ENCODE assay signal across 23 cellular contexts in the genomic region with DNA sequence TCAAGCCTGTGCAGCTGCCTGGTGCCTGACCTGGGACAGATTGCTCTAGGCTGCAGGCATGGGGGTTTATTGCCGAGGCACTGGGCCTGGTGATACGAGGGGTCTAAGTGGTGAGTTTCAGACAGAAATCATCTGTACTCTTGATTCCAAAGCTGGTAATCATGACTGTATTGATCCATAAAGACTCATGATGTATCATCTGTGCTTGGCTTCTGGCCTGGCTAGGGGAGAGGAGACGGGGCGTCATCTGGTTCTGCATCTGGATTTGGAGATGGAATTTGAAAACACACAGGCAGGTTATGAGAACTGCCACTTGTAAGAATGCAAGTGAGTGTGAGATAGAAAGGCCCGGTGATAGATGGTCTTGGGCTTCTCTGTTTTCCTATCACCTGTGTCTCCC.
"Had no signal": no experiment of that assay in that cellular context is flagged by ENCODE, and none has a peak within 500 bp of the region (broad histone marks: within the 10 kb centered on the region; RNA-seq: fewer than 3 reads in every experiment).

No MANE protein-coding gene starts in this region.

- H3K4me1 ChIP-seq: parathyroid adenoma, uterus had no signal

- H3K9me3 Mint-ChIP-seq: activated CD4-positive, alpha-beta memory T cell treated with anti-CD3 and anti-CD28 coated beads, Interleukin-2, amount 10 ng/mL, durations not matched to agents 7 days and 5 days; activated CD4-positive, alpha-beta T cell treated with anti-CD3 and anti-CD28 coated beads, Interleukin-2, amount 10 ng/mL, durations not matched to agents 24 days and 14 days; activated naive CD4-positive, alpha-beta T cell treated with anti-CD3 and anti-CD28 coated beads, Interleukin-2, amount 10 ng/mL, durations not matched to agents 7 days and 5 days; endodermal cell; natural killer cell treated with Interleukin-12 subunit alpha and Interleukin-12 subunit beta and Interleukin-15 and Interleukin-18, amount 100 ng/mL, for 72 hours; stimulated activated effector memory CD8-positive, alpha-beta T cell treated with anti-CD3 and anti-CD28 coated beads, Interleukin-12 subunit alpha, Interleukin-12 subunit beta, amount 100 ng/mL, for 72 hours had no signal

- ATAC-seq: body of pancreas; left lung; natural killer cell treated with Interleukin-12 subunit alpha and Interleukin-12 subunit beta and Interleukin-15 and Interleukin-18, amount 100 ng/mL, for 72 hours; sciatic nerve; stimulated activated effector memory CD8-positive, alpha-beta T cell treated with anti-CD3 and anti-CD28 coated beads, Interleukin-12 subunit alpha, Interleukin-12 subunit beta, amount 100 ng/mL, for 72 hours; T-helper 17 cell had no signal

- H3K4me3 ChIP-seq: body of pancreas, cardiac muscle cell, esophagus squamous epithelium, left lung, stomach, transverse colon, uterus had no signal

- H3K4me3 Mint-ChIP-seq: activated CD4-positive, alpha-beta memory T cell treated with anti-CD3 and anti-CD28 coated beads, Interleukin-2, amount 10 ng/mL, durations not matched to agents 7 days and 5 days; activated CD4-positive, alpha-beta T cell treated with anti-CD3 and anti-CD28 coated beads, Interleukin-2, amount 10 ng/mL, durations not matched to agents 24 days and 14 days; activated naive CD4-positive, alpha-beta T cell treated with anti-CD3 and anti-CD28 coated beads, Interleukin-2, amount 10 ng/mL, durations not matched to agents 7 days and 5 days; endodermal cell; natural killer cell treated with Interleukin-12 subunit alpha and Interleukin-12 subunit beta and Interleukin-15 and Interleukin-18, amount 100 ng/mL, for 72 hours; stimulated activated effector memory CD8-positive, alpha-beta T cell treated with anti-CD3 and anti-CD28 coated beads, Interleukin-12 subunit alpha, Interleukin-12 subunit beta, amount 100 ng/mL, for 72 hours; T-helper 17 cell had no signal

- H2AFZ ChIP-seq: parathyroid adenoma had no signal

- H3K9me3 ChIP-seq: body of pancreas, esophagus squamous epithelium, left lung, stomach, transverse colon, uterus had no signal

- H3K4me1 Mint-ChIP-seq: activated CD4-positive, alpha-beta memory T cell treated with anti-CD3 and anti-CD28 coated beads, Interleukin-2, amount 10 ng/mL, durations not matched to agents 7 days and 5 days; activated CD4-positive, alpha-beta T cell treated with anti-CD3 and anti-CD28 coated beads, Interleukin-2, amount 10 ng/mL, durations not matched to agents 24 days and 14 days; activated naive CD4-positive, alpha-beta T cell treated with anti-CD3 and anti-CD28 coated beads, Interleukin-2, amount 10 ng/mL, durations not matched to agents 7 days and 5 days; stimulated activated effector memory CD8-positive, alpha-beta T cell treated with anti-CD3 and anti-CD28 coated beads, Interleukin-12 subunit alpha, Interleukin-12 subunit beta, amount 100 ng/mL, for 72 hours; T-helper 17 cell had no signal

- H3K9ac ChIP-seq: parathyroid adenoma had no signal

- H3K36me3 ChIP-seq: cardiac muscle cell, esophagus squamous epithelium, left lung, stomach, transverse colon, uterus had no signal

- H3K79me2 ChIP-seq: parathyroid adenoma had no signal

- H3K36me3 Mint-ChIP-seq: activated naive CD4-positive, alpha-beta T cell treated with anti-CD3 and anti-CD28 coated beads, Interleukin-2, amount 10 ng/mL, durations not matched to agents 7 days and 5 days; natural killer cell treated with Interleukin-12 subunit alpha and Interleukin-12 subunit beta and Interleukin-15 and Interleukin-18, amount 100 ng/mL, for 72 hours; stimulated activated effector memory CD8-positive, alpha-beta T cell treated with anti-CD3 and anti-CD28 coated beads, Interleukin-12 subunit alpha, Interleukin-12 subunit beta, amount 100 ng/mL, for 72 hours had no signal

- H3K27ac Mint-ChIP-seq: activated CD4-positive, alpha-beta memory T cell treated with anti-CD3 and anti-CD28 coated beads, Interleukin-2, amount 10 ng/mL, durations not matched to agents 7 days and 5 days; activated CD4-positive, alpha-beta T cell treated with anti-CD3 and anti-CD28 coated beads, Interleukin-2, amount 10 ng/mL, durations not matched to agents 24 days and 14 days; activated naive CD4-positive, alpha-beta T cell treated with anti-CD3 and anti-CD28 coated beads, Interleukin-2, amount 10 ng/mL, durations not matched to agents 7 days and 5 days; endodermal cell; natural killer cell treated with Interleukin-12 subunit alpha and Interleukin-12 subunit beta and Interleukin-15 and Interleukin-18, amount 100 ng/mL, for 72 hours; stimulated activated effector memory CD8-positive, alpha-beta T cell treated with anti-CD3 and anti-CD28 coated beads, Interleukin-12 subunit alpha, Interleukin-12 subunit beta, amount 100 ng/mL, for 72 hours; T-helper 17 cell had no signal

- DNase-seq: activated CD4-positive, alpha-beta memory T cell treated with anti-CD3 and anti-CD28 coated beads, Interleukin-2, amount 10 ng/mL, durations not matched to agents 7 days and 5 days; activated CD4-positive, alpha-beta T cell treated with anti-CD3 and anti-CD28 coated beads, Interleukin-2, amount 10 ng/mL, durations not matched to agents 24 days and 14 days; activated effector memory CD4-positive, alpha-beta T cell treated with anti-CD3 and anti-CD28 coated beads, Interleukin-2, amount 50 U/mL, for 16 hours; activated naive CD4-positive, alpha-beta T cell treated with anti-CD3 and anti-CD28 coated beads, Interleukin-2, amount 10 ng/mL, durations not matched to agents 7 days and 5 days; activated T-cell treated with anti-CD3 and anti-CD28 coated beads for 4 hours; cortex of kidney; endodermal cell; esophagus squamous epithelium; kidney glomerular epithelial cell; left lung; nucleus accumbens; small intestine; stimulated activated CD4-positive, alpha-beta T cell treated with anti-CD3 and anti-CD28 coated beads, Interleukin-2, amount 100 ng/mL, for 24 hours; stomach; T-helper 17 cell; transverse colon; uterus had no signal

- H3K27me3 ChIP-seq: body of pancreas, cardiac muscle cell, esophagus squamous epithelium, left lung, stomach, transverse colon, uterus had no signal

- H3K27ac ChIP-seq: body of pancreas, cardiac muscle cell, esophagus squamous epithelium, left lung, parathyroid adenoma, transverse colon, uterus had no signal
